27 cellular contexts compared by ENCODE assay signal in genomic region chr7:134045716-134046115, GRCh38.
DNase-seq lines count a peak whose midpoint lies in the region; ATAC-seq, FAIRE-seq and TF ChIP-seq lines count a peak whose summit lies in the region.
"Had no signal": no experiment of that assay in that cellular context is flagged by ENCODE, and none has a peak within 500 bp of the region (broad histone marks: within the 10 kb centered on the region; RNA-seq: fewer than 3 reads in every experiment).

No MANE protein-coding gene starts in this region.

- no peaks in the 10 kb centered on the region for H4K20me1 ChIP-seq in GM12878 (ENCODE audit: control insufficient read depth, insufficient read depth)

- H3K36me3 ChIP-seq in GM12878 (ENCODE audit: control insufficient read depth in 2 of 2, insufficient read depth in 2 of 2, low read length in 1 of 2) (no peaks in the 10 kb centered on the region), spleen (peaks cover 0 to 10% (median 0%) of the 10 kb centered on the region in 6 donors)
- H3K36me3 ChIP-seq: ascending aorta, cardiac muscle cell, prostate gland, tibial nerve had no signal

- BruUV-seq in GM12878 (replicated peaks; lab: Mats Ljungman, UMichigan): no TSS peak

- in situ Hi-C loops in GM12878 (cut with MboI): no loop called here

- no peaks in the 10 kb centered on the region for H3K27me3 ChIP-seq in GM12878 (replicated peaks in 1 of 2; ENCODE audit: control insufficient read depth in 2 of 2, insufficient read depth in 2 of 2, low read length in 1 of 2)
- no peaks in the 10 kb centered on the region for H3K27me3 ChIP-seq in spleen (replicated peaks in 1 of 7)
- H3K27me3 ChIP-seq: ascending aorta, cardiac muscle cell, tibial nerve had no signal

- POLR2A ChIA-PET in GM12878 (lab: Charles Lee): no interaction called here

- FAIRE-seq in GM12878 (lab: Jason Lieb, UNC): no peak
- FAIRE-seq: colon, HepG2 had no signal

- H3K27ac ChIP-seq in GM12878 (ENCODE audit: control insufficient read depth, insufficient read depth) (no peak overlapping the region), spleen (no peak overlapping the region)
- H3K27ac ChIP-seq: ascending aorta, cardiac muscle cell, prostate gland, tibial nerve had no signal

- intact Hi-C loops in GM12878 (cut with micrococcal nuclease; ENCODE audit: unreplicated experiment) (no loop called here), spleen (cut with DNase I; ENCODE audit: low total_unique reads) (no loop called here)

- ATAC-seq in GM19043 (IDR thresholded peaks at IDR 0.05; ENCODE audit: low read depth, unreplicated experiment): peak; percentile 55
- peak; percentile 54 for ATAC-seq in GM21526 (IDR thresholded peaks at IDR 0.05; ENCODE audit: low FRiP score, unreplicated experiment)
- peak; percentile 72 for ATAC-seq in HG03095 (IDR thresholded peaks at IDR 0.05; ENCODE audit: unreplicated experiment)
- ATAC-seq in GM12878: no peak
- no peak for ATAC-seq in HG02642 (IDR thresholded peaks at IDR 0.05; ENCODE audit: poor library complexity, unreplicated experiment)
- ATAC-seq: activated CD4-positive, CD25-positive, alpha-beta regulatory T cell treated with anti-CD3 and anti-CD28 coated beads, Interleukin-2, amount 50 U/mL, for 24 hours; HepG2; left cardiac atrium; naive thymus-derived CD8-positive, alpha-beta T cell had no signal

- H3K9me3 ChIP-seq in GM12878 (replicated peaks; ENCODE audit: control insufficient read depth, insufficient read depth, low read length) (no peaks in the 10 kb centered on the region), spleen (peaks cover 0 to 6% (median 0%) of the 10 kb centered on the region in 8 donors)
- H3K9me3 ChIP-seq: ascending aorta, prostate gland, tibial nerve had no signal

- H3K9ac ChIP-seq in GM12878 (ENCODE audit: control insufficient read depth, insufficient read depth, low read length): no peak overlapping the region

- H3K4me2 ChIP-seq in GM12878 (ENCODE audit: control insufficient read depth, insufficient read depth): no peak overlapping the region

- H3K4me3 ChIP-seq in GM12878 (no peak overlapping the region), spleen (no peak overlapping the region)
- H3K4me3 ChIP-seq: ascending aorta, cardiac muscle cell, lung, prostate gland, tibial nerve had no signal

- DNase-seq in GM12878 (ENCODE audit: low read depth, low spot score): no peak
- no peak for DNase-seq in NCI-H748 (lab: John Stamatoyannopoulos, UW; ENCODE audit: unreplicated experiment)
- no peak for DNase-seq in spleen
- DNase-seq: activated CD4-positive, alpha-beta T cell treated with anti-CD3 and anti-CD28 coated beads, Interleukin-2, amount 50 U/mL, for 48 hours; activated T-cell treated with anti-CD3 and anti-CD28 coated beads, Interleukin-2, amount 50 U/mL, for 48 hours; GOT3; immature natural killer cell; left cardiac atrium; naive thymus-derived CD8-positive, alpha-beta T cell; NCI-H1436; NCI-H2081; NCI-H226; NCI-H69; nucleus accumbens; stimulated activated CD4-positive, alpha-beta T cell treated with anti-CD3 and anti-CD28 coated beads, Interleukin-4, amount 100 ng/mL, for 24 hours had no signal

- TF ChIP-seq POLR2A in GM12878 (IDR thresholded peaks at IDR 0.05; ENCODE audit: low read depth, low read length) (no peak), spleen (IDR thresholded peaks at IDR 0.05) (no peak)

- SMC1A ChIA-PET in GM12878 (lab: Charles Lee; ENCODE audit: uncharacterized antibody, unreplicated experiment): interaction anchor here (1.4 kb wide), 2 partner anchors 9 to 14 kb away, joined by 3 to 6 read pairs; no protein-coding TSS in a partner anchor

- TF ChIP-seq RAD21 in GM12878 (IDR thresholded peaks at IDR 0.05; ENCODE audit: insufficient read depth, low read depth, low read length): no peak

- TF ChIP-seq EP300 in GM12878 (IDR thresholded peaks at IDR 0.05; ENCODE audit: borderline replicate concordance in 1 of 2, control insufficient read depth in 1 of 2, low read depth in 2 of 2, low read length in 2 of 2): no peak

- TF ChIP-seq CTCF in GM12878 (IDR thresholded peaks at IDR 0.05 in 2 of 3, conservative IDR thresholded peaks at IDR 0.05 in 1 of 3; ENCODE audit: control insufficient read depth in 2 of 3, extremely low read depth in 1 of 3, insufficient read depth in 1 of 3, low read depth in 3 of 3, low read length in 3 of 3): no peak
- no peak for TF ChIP-seq CTCF in spleen (IDR thresholded peaks at IDR 0.05 in 8 of 11, conservative IDR thresholded peaks at IDR 0.05 in 3 of 11)

- H3K4me1 ChIP-seq in GM12878 (ENCODE audit: control insufficient read depth, insufficient read depth, low read length): no peaks in the 10 kb centered on the region
- H3K4me1 ChIP-seq in spleen: peaks cover 0 to 6% (median 0%) of the 10 kb centered on the region in 6 donors
- H3K4me1 ChIP-seq: ascending aorta, prostate gland, tibial nerve had no signal

- CTCF ChIA-PET in GM12878 (lab: Yijun Ruan, JAX): interaction anchor here (0.5 kb wide), 1 partner anchor 278 kb away, joined by 4 read pairs; no protein-coding TSS in a partner anchor

- no peak overlapping the region for H2AFZ ChIP-seq in GM12878 (ENCODE audit: control insufficient read depth, low read depth, low read length)

- 71% methylated on average over 4 of the region's 4 CpGs for WGBS in GM12878 (ENCODE audit: insufficient coverage, insufficient replicate concordance, low lambda C conversion rate, missing lambda C conversion rate)
- 68 to 88% (median 83%) methylated on average over 4 of the region's 4 CpGs for WGBS in spleen, 5 donors

- H3K79me2 ChIP-seq in GM12878 (ENCODE audit: control insufficient read depth, insufficient read depth, low read length): no peaks in the 10 kb centered on the region

- RAD21 ChIA-PET in GM12878 (lab: Charles Lee; ENCODE audit: unreplicated experiment): no interaction called here

TF ChIP-seq in GM12878, 131 proteins besides CTCF, POLR2A, EP300 and RAD21:
- TF ChIP-seq BCL11A (IDR thresholded peaks at IDR 0.05; ENCODE audit: low read depth, low read length) (no peak), RUNX3 (IDR thresholded peaks at IDR 0.05; ENCODE audit: low read length) (0 out of 2 replicates have a peak, but pooled peaks have one; percentile 12)

Comparison
In these comparisons a context has a peak if more than half of its experiments do, and no peak if none do; other contexts are left out.
1. ATAC-seq: peak in GM19043 (single experiment), GM21526 (single experiment) and HG03095 (single experiment); none in GM12878 (single experiment) and HG02642 (single experiment).